30 cellular contexts compared by ENCODE assay signal in genomic region chr3:105424412-105425152, GRCh38.
"Had no signal": no experiment of that assay in that cellular context is flagged by ENCODE, and none has a peak within 500 bp of the region (broad histone marks: within the 10 kb centered on the region; RNA-seq: fewer than 3 reads in every experiment).

No MANE protein-coding gene starts in this region.

- FAIRE-seq: colon, endometrium, endothelial cell of umbilical vein had no signal

- ATAC-seq: activated CD4-positive, alpha-beta T cell treated with anti-CD3 and anti-CD28 coated beads for 36 hours; activated CD8-positive, alpha-beta T cell treated with anti-CD3 and anti-CD28 coated beads for 36 hours; activated T-cell treated with anti-CD3 and anti-CD28 coated beads, Interleukin-2, amount 50 U/mL, for 4 hours; activated T-helper 17 cell treated with anti-CD3 and anti-CD28 coated beads, Interleukin-2, amount 50 U/mL, for 72 hours; body of pancreas; gastroesophageal sphincter; heart right ventricle had no signal

- H3K4me1 ChIP-seq: esophagus squamous epithelium, gastroesophageal sphincter, heart right ventricle had no signal

- DNase-seq: activated CD4-positive, alpha-beta T cell treated with anti-CD3 and anti-CD28 coated beads for 36 hours; activated CD4-positive, alpha-beta T cell treated with anti-CD3 and anti-CD28 coated beads, Interleukin-2, amount 50 U/mL, for 1 hour; activated CD4-positive, alpha-beta T cell treated with anti-CD3 and anti-CD28 coated beads, Interleukin-2, amount 50 U/mL, for 48 hours; activated CD4-positive, CD25-positive, alpha-beta regulatory T cell; activated CD4-positive, CD25-positive, alpha-beta regulatory T cell treated with anti-CD3 and anti-CD28 coated beads, Interleukin-2, amount 50 U/mL, for 72 hours; activated CD8-positive, alpha-beta memory T cell treated with anti-CD3 and anti-CD28 coated beads for 24 hours; activated CD8-positive, alpha-beta T cell treated with anti-CD3 and anti-CD28 coated beads for 36 hours; activated effector memory CD4-positive, alpha-beta T cell treated with Interleukin-2 at 50 U/mL for 16 hours; activated gamma-delta T cell treated with Interleukin-2 at 50 U/mL for 16 hours; activated naive CD4-positive, alpha-beta T cell treated with anti-CD3 and anti-CD28 coated beads, Interleukin-2, amount 50 U/mL, for 16 hours; activated naive CD4-positive, alpha-beta T cell treated with Interleukin-2 at 50 U/mL for 16 hours; activated T-cell treated with anti-CD3 and anti-CD28 coated beads, Interleukin-2, amount 50 U/mL, for 4 hours; amniotic stem cell; anterior cingulate cortex; body of pancreas; caudate nucleus; cortex of kidney; dermis blood vessel endothelial cell; effector CD4-positive, alpha-beta T cell; esophagus squamous epithelium; foreskin melanocyte; heart right ventricle; T-helper 2 cell had no signal

- H3K9me3 ChIP-seq: body of pancreas, esophagus squamous epithelium, gastroesophageal sphincter, heart right ventricle had no signal

- H3K27me3 Mint-ChIP-seq: activated CD8-positive, alpha-beta T cell treated with anti-CD3 and anti-CD28 coated beads for 36 hours; activated T-helper 17 cell treated with anti-CD3 and anti-CD28 coated beads, Interleukin-2, amount 50 U/mL, for 72 hours had no signal

- H3K27me3 ChIP-seq: body of pancreas, gastroesophageal sphincter, heart right ventricle had no signal

- H3K9me3 Mint-ChIP-seq: activated CD8-positive, alpha-beta T cell treated with anti-CD3 and anti-CD28 coated beads for 36 hours; activated T-cell treated with anti-CD3 and anti-CD28 coated beads, Interleukin-2, amount 50 U/mL, for 4 hours; activated T-helper 17 cell treated with anti-CD3 and anti-CD28 coated beads, Interleukin-2, amount 50 U/mL, for 72 hours had no signal

- H3K27ac ChIP-seq: body of pancreas, epithelial cell of prostate, esophagus squamous epithelium, gastroesophageal sphincter, heart right ventricle had no signal

- H3K4me1 Mint-ChIP-seq: activated CD4-positive, alpha-beta T cell treated with anti-CD3 and anti-CD28 coated beads for 36 hours; activated T-helper 17 cell treated with anti-CD3 and anti-CD28 coated beads, Interleukin-2, amount 50 U/mL, for 72 hours had no signal

- H3K36me3 ChIP-seq: esophagus squamous epithelium, gastroesophageal sphincter, heart right ventricle had no signal

- H3K27ac Mint-ChIP-seq: activated CD4-positive, alpha-beta T cell treated with anti-CD3 and anti-CD28 coated beads for 36 hours; activated CD8-positive, alpha-beta T cell treated with anti-CD3 and anti-CD28 coated beads for 36 hours; activated naive CD8-positive, alpha-beta T cell; activated T-helper 17 cell treated with anti-CD3 and anti-CD28 coated beads, Interleukin-2, amount 50 U/mL, for 72 hours had no signal

- H3K36me3 Mint-ChIP-seq: activated naive CD8-positive, alpha-beta T cell had no signal

- H3K4me3 ChIP-seq: body of pancreas, esophagus squamous epithelium, gastroesophageal sphincter, heart right ventricle had no signal

- H3K4me3 Mint-ChIP-seq: activated CD4-positive, alpha-beta T cell treated with anti-CD3 and anti-CD28 coated beads for 36 hours; activated CD8-positive, alpha-beta T cell treated with anti-CD3 and anti-CD28 coated beads for 36 hours; activated naive CD8-positive, alpha-beta T cell; activated T-cell treated with anti-CD3 and anti-CD28 coated beads, Interleukin-2, amount 50 U/mL, for 4 hours; activated T-helper 17 cell treated with anti-CD3 and anti-CD28 coated beads, Interleukin-2, amount 50 U/mL, for 72 hours had no signal
